1 cellular context compared by ENCODE assay signal in genomic region chr2:58614259-58614658, GRCh38.
TF ChIP-seq lines count a peak whose summit lies in the region.

No MANE protein-coding gene starts in this region.

TF ChIP-seq in liver, 16 proteins besides CTCF, POLR2A, EP300 and RAD21 (continued from another document):
- TF ChIP-seq, protein P1, sequence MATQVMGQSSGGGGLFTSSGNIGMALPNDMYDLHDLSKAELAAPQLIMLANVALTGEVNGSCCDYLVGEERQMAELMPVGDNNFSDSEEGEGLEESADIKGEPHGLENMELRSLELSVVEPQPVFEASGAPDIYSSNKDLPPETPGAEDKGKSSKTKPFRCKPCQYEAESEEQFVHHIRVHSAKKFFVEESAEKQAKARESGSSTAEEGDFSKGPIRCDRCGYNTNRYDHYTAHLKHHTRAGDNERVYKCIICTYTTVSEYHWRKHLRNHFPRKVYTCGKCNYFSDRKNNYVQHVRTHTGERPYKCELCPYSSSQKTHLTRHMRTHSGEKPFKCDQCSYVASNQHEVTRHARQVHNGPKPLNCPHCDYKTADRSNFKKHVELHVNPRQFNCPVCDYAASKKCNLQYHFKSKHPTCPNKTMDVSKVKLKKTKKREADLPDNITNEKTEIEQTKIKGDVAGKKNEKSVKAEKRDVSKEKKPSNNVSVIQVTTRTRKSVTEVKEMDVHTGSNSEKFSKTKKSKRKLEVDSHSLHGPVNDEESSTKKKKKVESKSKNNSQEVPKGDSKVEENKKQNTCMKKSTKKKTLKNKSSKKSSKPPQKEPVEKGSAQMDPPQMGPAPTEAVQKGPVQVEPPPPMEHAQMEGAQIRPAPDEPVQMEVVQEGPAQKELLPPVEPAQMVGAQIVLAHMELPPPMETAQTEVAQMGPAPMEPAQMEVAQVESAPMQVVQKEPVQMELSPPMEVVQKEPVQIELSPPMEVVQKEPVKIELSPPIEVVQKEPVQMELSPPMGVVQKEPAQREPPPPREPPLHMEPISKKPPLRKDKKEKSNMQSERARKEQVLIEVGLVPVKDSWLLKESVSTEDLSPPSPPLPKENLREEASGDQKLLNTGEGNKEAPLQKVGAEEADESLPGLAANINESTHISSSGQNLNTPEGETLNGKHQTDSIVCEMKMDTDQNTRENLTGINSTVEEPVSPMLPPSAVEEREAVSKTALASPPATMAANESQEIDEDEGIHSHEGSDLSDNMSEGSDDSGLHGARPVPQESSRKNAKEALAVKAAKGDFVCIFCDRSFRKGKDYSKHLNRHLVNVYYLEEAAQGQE (IDR thresholded peaks at IDR 0.05): no peak
